ENCODE assay signal across 1 cellular context in the genomic region with DNA sequence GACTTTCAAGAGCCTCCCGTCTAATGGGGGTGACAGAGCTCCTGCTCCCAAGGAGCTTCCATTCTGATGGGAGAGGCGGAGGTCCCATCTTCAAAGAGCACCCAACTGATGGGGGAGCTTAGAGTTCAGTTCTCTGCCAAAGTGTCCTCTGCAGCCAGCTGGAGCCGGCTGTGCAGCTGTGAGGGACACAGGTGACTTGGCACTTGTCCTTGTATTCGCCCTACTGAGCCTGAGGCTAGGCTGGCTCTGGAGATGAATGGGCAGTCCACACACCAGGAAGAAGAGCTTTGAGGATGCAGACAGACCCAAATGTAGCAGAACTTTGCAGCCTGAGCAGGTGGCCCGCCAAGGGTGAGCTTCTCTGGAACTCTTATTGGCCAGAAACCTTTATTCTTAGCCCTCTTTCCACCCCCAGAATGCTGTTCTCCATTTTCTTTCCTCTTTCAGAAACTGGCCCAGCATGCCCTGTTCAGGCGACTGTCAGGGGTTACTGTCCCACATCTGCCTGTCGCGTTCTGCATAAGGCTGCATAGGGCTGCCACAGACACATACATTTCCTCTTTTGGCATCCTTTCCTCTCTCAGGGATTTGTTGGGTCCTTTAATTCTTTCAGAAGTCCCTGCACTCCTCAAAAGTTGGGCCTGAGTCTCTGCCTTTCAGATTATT.
TF ChIP-seq lines count a peak whose summit lies in the region.

No MANE protein-coding gene starts in this region.

TF ChIP-seq in H1, 55 proteins besides CTCF, POLR2A, EP300 and RAD21 (continued from another document):
- TF ChIP-seq PHF8 (conservative IDR thresholded peaks at IDR 0.05; ENCODE audit: low read depth, low read length) (no peak), POU5F1 (IDR thresholded peaks at IDR 0.05; ENCODE audit: low read depth, low read length) (no peak), SRF (IDR thresholded peaks at IDR 0.05; ENCODE audit: low read depth, low read length) (no peak), TBP (IDR thresholded peaks at IDR 0.05; ENCODE audit: low read depth, low read length) (no peak), CTBP2 (IDR thresholded peaks at IDR 0.05; ENCODE audit: borderline replicate concordance, insufficient read depth, insufficient read length, low read length) (no peak), CREB1 (IDR thresholded peaks at IDR 0.05) (no peak), ZNF274 (IDR thresholded peaks at IDR 0.05; ENCODE audit: borderline replicate concordance, extremely low read depth, low read length) (no peak), BRCA1 (IDR thresholded peaks at IDR 0.05; ENCODE audit: low read depth, low read length) (no peak)
